10 cellular contexts compared by ENCODE assay signal in the genomic region with DNA sequence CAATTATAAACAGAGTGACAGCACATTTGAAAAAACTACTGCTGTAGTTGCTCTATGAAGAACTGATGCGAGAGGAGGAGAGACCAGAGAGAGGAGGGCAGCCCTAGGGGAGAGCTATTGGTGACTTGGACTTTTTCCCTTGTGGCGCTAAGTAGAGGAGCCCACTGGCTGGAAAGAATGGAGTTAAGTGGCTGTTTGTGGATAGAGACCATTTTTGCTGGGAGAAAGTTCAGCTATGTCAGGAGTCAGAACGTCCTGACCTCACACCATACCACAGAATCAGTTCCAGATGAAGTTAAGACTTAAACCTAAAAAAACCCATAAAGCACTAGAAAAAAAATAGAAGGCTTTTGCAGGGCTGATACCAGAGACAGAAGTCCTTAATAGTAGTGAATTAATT. TPM values are rescaled to one million over a fixed set of nuclear protein-coding genes. Genes with fewer than 3 reads are reported as not detected.
DNase-seq lines count a peak whose midpoint lies in the region; ATAC-seq and TF ChIP-seq lines count a peak whose summit lies in the region.
"Had no signal": no experiment of that assay in that cellular context is flagged by ENCODE, and none has a peak within 500 bp of the region (broad histone marks: within the 10 kb centered on the region; RNA-seq: fewer than 3 reads in every experiment).

No MANE protein-coding gene starts in this region.

- H3K4me2 ChIP-seq in KMS-11, result peak overlapping the region; percentile 29; the same call in 1 of the 2 replicates

- H3K27ac ChIP-seq in KMS-11 (no peak overlapping the region), sigmoid colon (peak overlapping the region in 2 of 4 donors; percentile 94 to 100)
- H3K27ac ChIP-seq: foreskin keratinocyte had no signal

- peak overlapping the region; percentile 99 for H3K4me3 Mint-ChIP-seq in central memory CD8-positive, alpha-beta T cell
- H3K4me3 Mint-ChIP-seq in naive B cell, result peak overlapping the region; percentile 23 to 74 (median 64)

- peak overlapping the region; percentile 99 for H3K27ac Mint-ChIP-seq in central memory CD8-positive, alpha-beta T cell (ENCODE audit: low read depth)
- peak overlapping the region in 4 of 6 donors; percentile 27 to 100 (median 66) for H3K27ac Mint-ChIP-seq in naive B cell

- H3K9me3 ChIP-seq in BE2C (no peaks in the 10 kb centered on the region), sigmoid colon (no peaks in the 10 kb centered on the region)

- intact Hi-C loops in sigmoid colon (cut with DNase I), result loop anchor here (10.0 kb wide), 1 partner anchor 349 kb away; a partner anchor contains a TSS

- DNase-seq in BE2C (no peak), naive B cell (no peak), sigmoid colon (no peak), NCI-H146 treated with DMSO at 0.1 percent for 48 hours (lab: John Stamatoyannopoulos, UW; ENCODE audit: unreplicated experiment) (no peak)
- no peak for DNase-seq in central memory CD8-positive, alpha-beta T cell (ENCODE audit: low spot score in 2 of 2)
- no peak for DNase-seq in effector CD4-positive, alpha-beta T cell
- DNase-seq in stimulated activated CD4-positive, alpha-beta T cell treated with anti-CD3 and anti-CD28 coated beads, Interleukin-4, amount 100 ng/mL, for 1 hour, result no peak
- DNase-seq: foreskin keratinocyte, NCI-H187 treated with DMSO at 0.1 percent for 48 hours had no signal

- TF ChIP-seq CTCF in BE2C (IDR thresholded peaks at IDR 0.05; ENCODE audit: low read depth, low read length) (no peak), KMS-11 (conservative IDR thresholded peaks at IDR 0.05; ENCODE audit: low read depth, low read length) (no peak), sigmoid colon (IDR thresholded peaks at IDR 0.05) (no peak)

- WGBS in sigmoid colon, 2 donors, result 38 to 50% methylated on average over 3 of the region's 3 CpGs

- H3K4me1 Mint-ChIP-seq in central memory CD8-positive, alpha-beta T cell, result peaks cover 86% of the 10 kb centered on the region
- peaks cover 67 to 85% (median 85%) of the 10 kb centered on the region in 3 donors for H3K4me1 Mint-ChIP-seq in naive B cell

- H3K4me3 ChIP-seq in BE2C (ENCODE audit: low read depth, low read length), result peak overlapping the region; percentile 81
- H3K4me3 ChIP-seq in KMS-11 (IDR thresholded peaks at IDR 0.05; ENCODE audit: insufficient read depth, low read depth, low read length), result no peak overlapping the region
- peak overlapping the region in 1 of 4 donors; percentile 72 for H3K4me3 ChIP-seq in sigmoid colon

- no peak overlapping the region for H2AFZ ChIP-seq in KMS-11 (ENCODE audit: low read depth)

- no peak overlapping the region for H3K9ac ChIP-seq in KMS-11

- peaks cover 37% of the 10 kb centered on the region for H3K79me2 ChIP-seq in KMS-11 (ENCODE audit: insufficient read depth, low read depth)

- H3K4me1 ChIP-seq in BE2C (no peaks in the 10 kb centered on the region), KMS-11 (ENCODE audit: low read depth, poor library complexity, severe bottlenecking) (no peaks in the 10 kb centered on the region), sigmoid colon (peaks cover 0 to 61% (median 53%) of the 10 kb centered on the region in 4 donors)

- no peaks in the 10 kb centered on the region for H3K9me3 Mint-ChIP-seq in central memory CD8-positive, alpha-beta T cell
- H3K9me3 Mint-ChIP-seq in naive B cell, result no peaks in the 10 kb centered on the region

- H3K27me3 Mint-ChIP-seq in central memory CD8-positive, alpha-beta T cell, result no peaks in the 10 kb centered on the region
- H3K27me3 Mint-ChIP-seq in naive B cell, result no peaks in the 10 kb centered on the region

- no peak for TF ChIP-seq EP300 in sigmoid colon (IDR thresholded peaks at IDR 0.05)

- H3K36me3 Mint-ChIP-seq in central memory CD8-positive, alpha-beta T cell (ENCODE audit: insufficient read depth), result peaks cover 41% of the 10 kb centered on the region
- H3K36me3 Mint-ChIP-seq in naive B cell, result no peaks in the 10 kb centered on the region

- H3K36me3 ChIP-seq in BE2C (no peaks in the 10 kb centered on the region), KMS-11 (ENCODE audit: insufficient read depth) (no peaks in the 10 kb centered on the region), sigmoid colon (no peaks in the 10 kb centered on the region)

- TF ChIP-seq POLR2A in sigmoid colon (IDR thresholded peaks at IDR 0.05), result no peak

- ATAC-seq in central memory CD8-positive, alpha-beta T cell (replicated peaks; ENCODE audit: extremely low read depth, poor library complexity, severe bottlenecking), result no peak
- no peak for ATAC-seq in naive B cell (ENCODE audit: low read depth in 2 of 2)
- ATAC-seq: foreskin keratinocyte had no signal

- H4K20me1 ChIP-seq in KMS-11 (ENCODE audit: insufficient read depth), result no peaks in the 10 kb centered on the region

- H3K27me3 ChIP-seq in BE2C (no peaks in the 10 kb centered on the region), KMS-11 (ENCODE audit: insufficient read depth, low read depth) (no peaks in the 10 kb centered on the region), sigmoid colon (no peaks in the 10 kb centered on the region)
- H3K27me3 ChIP-seq: foreskin keratinocyte had no signal

RNA-seq across cellular contexts. Expression of a gene that starts 2.0 kb away (rescaled TPM):
- polyA plus RNA-seq in BE2C (2012; ENCODE audit: insufficient read depth, insufficient read length, low read depth), result 75.6 TPM
- polyA plus RNA-seq in naive B cell (ENCODE audit: low read depth in 6 of 6) (10 to 100 TPM; 13.6 to 88.9 (median 47.1) TPM), sigmoid colon (10 to 100 TPM in 2 of 3 donors, 1 to 10 TPM in 1; 7.2 to 51.1 (median 11.3) TPM)
- 10 to 100 TPM; 30.1 to 43.2 (median 36.5) TPM for total RNA-seq in sigmoid colon

RNA-seq across cellular contexts. Expression of a gene that starts 4.9 kb away (rescaled TPM):
- polyA plus RNA-seq in BE2C (2012; ENCODE audit: insufficient read depth, insufficient read length, low read depth), result not detected
- polyA plus RNA-seq in naive B cell (ENCODE audit: low read depth in 6 of 6) (under 1 TPM in 2 of 6 donors, not detected in 4; 0.14 to 0.39 TPM), sigmoid colon (not detected)
- not detected for total RNA-seq in sigmoid colon
- total RNA-seq: foreskin keratinocyte had no signal
- polyA plus RNA-seq: foreskin keratinocyte had no signal

RNA-seq across cellular contexts. Expression of a gene that starts 6.8 kb away (rescaled TPM):
- polyA plus RNA-seq in BE2C (2012; ENCODE audit: insufficient read depth, insufficient read length, low read depth), result 7.9 TPM
- 10 to 100 TPM in 4 of 6 donors, 1 to 10 TPM in 2; 5.3 to 19.2 (median 10.5) TPM for polyA plus RNA-seq in naive B cell (ENCODE audit: low read depth in 6 of 6)
- 10 to 100 TPM; 42.5 to 56.5 (median 45.3) TPM for total RNA-seq in sigmoid colon
- 10 to 100 TPM in 2 of 3 donors, 1 to 10 TPM in 1; 5.5 to 19.6 (median 12.0) TPM for polyA plus RNA-seq in sigmoid colon

RNA-seq across cellular contexts. Expression of a gene that starts 41.3 kb away (rescaled TPM):
- polyA plus RNA-seq in BE2C (2012; ENCODE audit: insufficient read depth, insufficient read length, low read depth), result 4.6 TPM
- polyA plus RNA-seq in naive B cell (ENCODE audit: low read depth in 6 of 6), result 10 to 100 TPM; 12.6 to 21.6 (median 15.6) TPM
- 1 to 10 TPM; 4.2 to 8.1 (median 6.5) TPM for total RNA-seq in sigmoid colon
- polyA plus RNA-seq in sigmoid colon, result 10 to 100 TPM in 2 of 3 donors, 1 to 10 TPM in 1; 7.2 to 13.2 (median 11.2) TPM

RNA-seq across cellular contexts. Expression of a gene that starts 46.9 kb away (rescaled TPM):
- polyA plus RNA-seq in BE2C (2012; ENCODE audit: insufficient read depth, insufficient read length, low read depth), result 7.1 TPM
- polyA plus RNA-seq in naive B cell (ENCODE audit: low read depth in 6 of 6) (under 1 TPM in 1 of 6 donors, not detected in 5; 0.16 TPM), sigmoid colon (1 to 10 TPM in 1 of 3 donors, under 1 TPM in 1, not detected in 1; 0.69 to 2.8 TPM)
- total RNA-seq in sigmoid colon, result under 1 TPM in 1 of 4 donors, not detected in 3; 0.36 TPM
